In the genomic region with DNA sequence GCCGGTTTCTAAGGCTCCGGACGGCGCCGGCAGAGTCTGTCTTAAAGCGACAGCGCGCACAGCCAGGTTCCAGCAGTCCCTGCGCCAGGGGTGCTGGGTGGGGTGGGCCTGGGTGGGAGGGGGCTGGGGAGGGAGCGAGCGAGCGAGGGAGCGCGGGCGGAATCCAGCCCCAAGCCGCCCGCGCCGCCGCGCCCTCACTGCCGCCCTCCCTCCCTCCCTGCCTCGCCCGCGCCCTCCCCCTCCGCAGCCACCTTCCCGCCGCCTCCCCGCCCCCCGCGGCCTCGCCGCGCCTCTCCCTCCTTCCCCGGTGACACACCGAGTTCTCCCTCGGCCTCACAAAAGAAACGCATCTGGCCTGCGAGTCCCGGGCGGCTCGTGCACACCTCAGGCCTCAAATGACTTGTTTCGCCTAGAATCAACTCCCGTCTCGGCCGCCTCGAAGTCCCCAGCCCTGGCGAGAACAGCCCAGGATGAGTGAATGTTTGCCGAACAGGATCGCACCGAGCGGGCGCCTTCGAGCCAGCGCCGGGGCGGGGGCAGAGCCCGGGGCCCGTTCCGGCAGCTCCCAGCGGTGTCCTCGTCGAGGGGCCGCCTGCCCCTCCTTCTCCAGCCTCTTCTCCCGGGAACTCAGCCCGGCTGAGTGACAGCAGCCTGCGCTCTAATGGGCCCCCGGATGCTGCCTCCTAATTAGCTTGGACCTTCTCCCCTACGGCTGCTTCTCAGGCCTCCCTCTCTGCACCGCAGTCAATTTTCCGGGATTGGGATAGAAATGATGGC, we compare ENCODE assay signal across 8 cellular contexts. TPM values are rescaled to one million over a fixed set of nuclear protein-coding genes. Genes with fewer than 3 reads are reported as not detected.
DNase-seq lines count a peak whose midpoint lies in the region; ATAC-seq lines count a peak whose summit lies in the region.

A gene (minus strand): TSS at position 43 of the 777 bp plus-strand sequence. CDS start 347 bp downstream, outside the sequence.

- peaks cover 86% of the 10 kb centered on the region for H3K27me3 Mint-ChIP-seq in activated T-cell treated with anti-CD3 and anti-CD28 coated beads, Interleukin-2, amount 50 U/mL, for 72 hours (ENCODE audit: low read depth)

- intact Hi-C loops in left cardiac atrium (cut with DNase I): no loop called here

- H3K4me1 Mint-ChIP-seq in activated T-cell treated with anti-CD3 and anti-CD28 coated beads, Interleukin-2, amount 50 U/mL, for 72 hours (ENCODE audit: low read depth): peaks cover 38% of the 10 kb centered on the region

- H3K9me3 Mint-ChIP-seq in activated T-cell treated with anti-CD3 and anti-CD28 coated beads, Interleukin-2, amount 50 U/mL, for 72 hours: no peaks in the 10 kb centered on the region

- peak; percentile 45 for ATAC-seq in activated T-cell treated with anti-CD3 and anti-CD28 coated beads, Interleukin-2, amount 50 U/mL, for 72 hours (replicated peaks in 1 of 2)
- ATAC-seq in left cardiac atrium (peak; percentile 15 to 19), GM19035 (IDR thresholded peaks at IDR 0.05; ENCODE audit: unreplicated experiment) (no peak)

- H3K27ac Mint-ChIP-seq in activated T-cell treated with anti-CD3 and anti-CD28 coated beads, Interleukin-2, amount 50 U/mL, for 72 hours: no peak within 1 kb of the TSS

- H3K4me3 ChIP-seq in skeletal muscle cell (ENCODE audit: low read depth, low read length): peak within 1 kb of the TSS; percentile 77

- peak; percentile 40 for DNase-seq in stimulated activated CD4-positive, alpha-beta T cell treated with anti-CD3 and anti-CD28 coated beads, Interleukin-12 subunit alpha, Interleukin-12 subunit beta, amount 100 ng/mL, for 4 hours
- DNase-seq in stimulated activated CD4-positive, alpha-beta T cell treated with anti-CD3 and anti-CD28 coated beads, Interleukin-2, amount 100 ng/mL, for 48 hours: no peak
- DNase-seq in NCI-H2227 treated with DMSO at 0.1 percent for 48 hours (lab: John Stamatoyannopoulos, UW) (peak; percentile 48), left cardiac atrium (no peak), skeletal muscle cell (ENCODE audit: low read depth) (peak; percentile 42)
- peak; percentile 56 to 59 for DNase-seq in activated T-cell treated with anti-CD3 and anti-CD28 coated beads, Interleukin-2, amount 50 U/mL, for 72 hours
- DNase-seq in activated effector memory CD4-positive, alpha-beta T cell treated with Interleukin-2 at 50 U/mL for 16 hours: no peak

- peak within 1 kb of the TSS; percentile 83 to 88 for H3K4me3 Mint-ChIP-seq in activated T-cell treated with anti-CD3 and anti-CD28 coated beads, Interleukin-2, amount 50 U/mL, for 72 hours

- H3K36me3 Mint-ChIP-seq in activated T-cell treated with anti-CD3 and anti-CD28 coated beads, Interleukin-2, amount 50 U/mL, for 72 hours (ENCODE audit: insufficient read depth in 2 of 2): peaks cover 3 to 12% of the 10 kb centered on the region in 2 donors

RNA-seq across cellular contexts. Expression of the gene that starts here (rescaled TPM):
- under 1 TPM; 0.50 to 0.76 TPM for total RNA-seq in activated T-cell treated with anti-CD3 and anti-CD28 coated beads, Interleukin-2, amount 50 U/mL, for 72 hours
- total RNA-seq in left cardiac atrium: not detected

Comparison
In these comparisons a context has a peak if more than half of its experiments do, and no peak if none do; other contexts are left out.
1. DNase-seq: peak in stimulated activated CD4-positive, alpha-beta T cell treated with anti-CD3 and anti-CD28 coated beads, Interleukin-12 subunit alpha, Interleukin-12 subunit beta, amount 100 ng/mL, for 4 hours (single experiment), NCI-H2227 treated with DMSO at 0.1 percent for 48 hours (single experiment) and skeletal muscle cell (single experiment); none in stimulated activated CD4-positive, alpha-beta T cell treated with anti-CD3 and anti-CD28 coated beads, Interleukin-2, amount 100 ng/mL, for 48 hours (0 of 2), left cardiac atrium (single experiment) and activated effector memory CD4-positive, alpha-beta T cell treated with Interleukin-2 at 50 U/mL for 16 hours (single experiment).
2. Peak in DNase-seq and ATAC-seq in activated T-cell treated with anti-CD3 and anti-CD28 coated beads, Interleukin-2, amount 50 U/mL, for 72 hours; RNA of the gene not detected or under 1 TPM.
3. Peak in ATAC-seq in left cardiac atrium; RNA of the gene not detected or under 1 TPM.